34 cellular contexts compared by ENCODE assay signal in the genomic region with DNA sequence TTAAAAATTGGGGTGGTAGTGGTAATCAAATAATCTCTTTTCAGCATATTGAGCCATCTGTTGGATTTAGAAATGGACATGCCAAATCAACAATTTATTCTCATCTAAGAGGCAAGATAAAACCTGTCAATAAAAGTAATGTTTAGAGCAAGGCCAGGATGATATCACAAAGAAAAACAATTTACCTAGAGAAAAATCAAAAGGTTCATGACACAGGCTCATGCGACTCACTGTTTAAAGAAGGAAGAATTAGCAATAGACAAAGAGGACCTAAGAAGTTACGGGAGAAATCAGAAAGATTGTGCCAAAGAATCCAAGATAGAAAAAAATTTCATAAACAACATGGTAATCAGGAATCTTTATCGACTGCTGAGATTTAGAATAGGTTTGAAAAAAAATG.
"Had no signal": no experiment of that assay in that cellular context is flagged by ENCODE, and none has a peak within 500 bp of the region (broad histone marks: within the 10 kb centered on the region; RNA-seq: fewer than 3 reads in every experiment).

No MANE protein-coding gene starts in this region.

- H3K4me3 ChIP-seq: MG63 had no signal

- H3K27me3 ChIP-seq: MG63 had no signal

- DNase-seq: Karpas-422, Kasumi-1, MG63, MM.1S, MV-4-11, NCI-H1048, NCI-H1092, NCI-H1092 treated with DMSO at 0.1 percent for 48 hours, NCI-H1105, NCI-H1105 treated with DMSO at 0.1 percent for 48 hours, NCI-H1417, NCI-H1417 treated with DMSO at 0.1 percent for 48 hours, NCI-H1436, NCI-H1436 treated with DMSO at 0.1 percent for 48 hours, NCI-H146, NCI-H1694, NCI-H1694 treated with DMSO at 0.1 percent for 48 hours, NCI-H187, NCI-H187 treated with DMSO at 0.1 percent for 48 hours, NCI-H1930, NCI-H2029, NCI-H2029 treated with DMSO at 0.1 percent for 48 hours, NCI-H2081, NCI-H2081 treated with DMSO at 0.1 percent for 48 hours, NCI-H2107, NCI-H2171, NCI-H2171 treated with DMSO at 0.1 percent for 48 hours, NCI-H2227 treated with DMSO at 0.1 percent for 48 hours, NCI-H226, NCI-H345, NCI-H446, NCI-H446 treated with DMSO at 0.1 percent for 48 hours, NCI-H510A had no signal

- H3K9me3 ChIP-seq: MG63 had no signal

- H3K9ac ChIP-seq: KMS-11 had no signal

- H3K27ac ChIP-seq: KMS-11 had no signal

- H3K36me3 ChIP-seq: MG63 had no signal

- H3K4me2 ChIP-seq: KMS-11 had no signal
